14 cellular contexts compared by ENCODE assay signal in the genomic region with DNA sequence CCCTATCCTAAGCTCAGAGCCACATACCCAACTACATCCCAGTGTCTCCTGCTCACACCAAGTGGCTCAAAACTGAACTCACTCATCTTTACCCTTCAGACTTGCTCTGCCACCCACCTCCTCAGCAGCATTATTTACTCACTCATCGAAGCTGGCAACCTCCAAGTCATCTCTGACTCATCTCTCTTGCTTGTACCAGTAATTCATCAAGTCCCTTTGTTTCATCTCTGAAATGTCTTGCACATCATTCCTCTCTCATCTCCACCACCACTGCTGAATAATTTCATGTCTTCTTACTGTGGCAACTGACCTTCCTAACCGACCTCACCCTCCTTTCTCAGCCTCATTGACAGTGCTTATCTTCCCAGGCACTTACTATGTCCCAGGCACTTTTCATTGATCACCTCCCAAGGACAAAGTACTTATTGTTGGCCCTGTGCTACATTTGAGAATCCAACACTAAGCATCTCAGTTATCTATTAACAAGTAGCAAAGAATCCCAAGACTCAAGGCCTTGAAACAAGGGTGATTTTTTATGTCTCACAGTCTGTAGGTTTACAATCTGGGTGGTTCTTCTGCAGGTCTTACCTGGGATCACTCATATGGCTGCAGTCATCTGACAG.
DNase-seq lines count a peak whose midpoint lies in the region; ATAC-seq and TF ChIP-seq lines count a peak whose summit lies in the region.
"Had no signal": no experiment of that assay in that cellular context is flagged by ENCODE, and none has a peak within 500 bp of the region (broad histone marks: within the 10 kb centered on the region; RNA-seq: fewer than 3 reads in every experiment).

No MANE protein-coding gene starts in this region.

- peak overlapping the region; percentile 35 for H3K4me2 ChIP-seq in GM23248 (ENCODE audit: unreplicated experiment)

- H3K9me3 Mint-ChIP-seq in activated T-cell treated with anti-CD3 and anti-CD28 coated beads, Interleukin-2, amount 50 U/mL, for 72 hours: no peaks in the 10 kb centered on the region

- TF ChIP-seq CTCF in body of pancreas (IDR thresholded peaks at IDR 0.05): no peak
- TF ChIP-seq CTCF in right lobe of liver (IDR thresholded peaks at IDR 0.05): no peak

- H3K9ac ChIP-seq in GM23248: no peak overlapping the region

- no peaks in the 10 kb centered on the region for H3K9me3 ChIP-seq in GM23248 (ENCODE audit: low read depth)
- H3K9me3 ChIP-seq in body of pancreas: no peaks in the 10 kb centered on the region
- no peaks in the 10 kb centered on the region for H3K9me3 ChIP-seq in right lobe of liver
- H3K9me3 ChIP-seq: tibial artery had no signal

- H3K36me3 ChIP-seq in GM23248 (ENCODE audit: low read depth) (no peaks in the 10 kb centered on the region), body of pancreas (replicated peaks in 1 of 2; ENCODE audit: insufficient read depth in 1 of 2, low read depth in 2 of 2) (no peaks in the 10 kb centered on the region), right lobe of liver (no peaks in the 10 kb centered on the region)
- H3K36me3 ChIP-seq: tibial artery had no signal

- in situ Hi-C loops in GM23248 (cut with MboI): no loop called here

- H3K79me2 ChIP-seq in GM23248 (ENCODE audit: insufficient read depth): no peaks in the 10 kb centered on the region

- H3K4me1 ChIP-seq in GM23248 (ENCODE audit: insufficient read depth) (peaks cover 36% of the 10 kb centered on the region), body of pancreas (no peaks in the 10 kb centered on the region), right lobe of liver (no peaks in the 10 kb centered on the region)

- H3K27ac Mint-ChIP-seq in activated T-cell treated with anti-CD3 and anti-CD28 coated beads, Interleukin-2, amount 50 U/mL, for 72 hours: no peak overlapping the region

- no peak overlapping the region for H2AFZ ChIP-seq in GM23248

- peak; percentile 51 to 57 for ATAC-seq in activated CD4-positive, CD25-positive, alpha-beta regulatory T cell treated with anti-CD3 and anti-CD28 coated beads, Interleukin-2, amount 50 U/mL, for 24 hours
- peak; percentile 94 to 95 for ATAC-seq in activated T-cell treated with anti-CD3 and anti-CD28 coated beads, Interleukin-2, amount 50 U/mL, for 72 hours (replicated peaks in 1 of 2)
- ATAC-seq in body of pancreas (no peak), right lobe of liver (no peak)
- ATAC-seq: K562 had no signal

- H3K4me3 ChIP-seq in GM23248 (no peak overlapping the region), body of pancreas (no peak overlapping the region), right lobe of liver (no peak overlapping the region)
- H3K4me3 ChIP-seq: K562, lung, tibial artery had no signal

- TF ChIP-seq POLR2A in body of pancreas (IDR thresholded peaks at IDR 0.05) (no peak), right lobe of liver (IDR thresholded peaks at IDR 0.05) (no peak)

- WGBS in GM23248 (ENCODE audit: low coverage in 1 of 2, low lambda C conversion rate in 2 of 2, missing lambda C conversion rate in 2 of 2), 2 experiments: 0 to 2% methylated on average over 2 of the region's 2 CpGs
- 10 to 17% methylated on average over 2 of the region's 2 CpGs for WGBS in body of pancreas, 2 donors
- WGBS in right lobe of liver (ENCODE audit: insufficient coverage, low coverage, low lambda C conversion rate, missing lambda C conversion rate): 12% methylated on average over 2 of the region's 2 CpGs

- peaks cover 18% of the 10 kb centered on the region for H3K4me1 Mint-ChIP-seq in activated T-cell treated with anti-CD3 and anti-CD28 coated beads, Interleukin-2, amount 50 U/mL, for 72 hours (ENCODE audit: low read depth)

- peaks cover 44% of the 10 kb centered on the region for H3F3A ChIP-seq in GM23248 (ENCODE audit: insufficient read depth)

- intact Hi-C loops in body of pancreas (cut with DNase I): no loop called here
- intact Hi-C loops in right lobe of liver (cut with DNase I): no loop called here

- peak overlapping the region; percentile 56 for H3K27ac ChIP-seq in GM23248
- H3K27ac ChIP-seq in body of pancreas: no peak overlapping the region
- no peak overlapping the region for H3K27ac ChIP-seq in right lobe of liver
- H3K27ac ChIP-seq: tibial artery had no signal

- H4K20me1 ChIP-seq in GM23248 (ENCODE audit: insufficient read depth): no peaks in the 10 kb centered on the region

- DNase-seq in activated CD4-positive, CD25-positive, alpha-beta regulatory T cell (lab: John Stamatoyannopoulos, UW): no peak
- peak; percentile 89 for DNase-seq in GM23248
- DNase-seq in activated T-cell treated with anti-CD3 and anti-CD28 coated beads, Interleukin-2, amount 50 U/mL, for 72 hours: peak; percentile 59 to 75
- DNase-seq in kidney glomerular epithelial cell (lab: John Stamatoyannopoulos, UW): peak; percentile 85
- no peak for DNase-seq in body of pancreas
- no peak for DNase-seq in inferior parietal cortex (ENCODE audit: extremely low spot score)
- DNase-seq in right lobe of liver: no peak
- DNase-seq: 8988T, COR-L47, NCI-H187, tibial artery had no signal

- H3K27me3 ChIP-seq in GM23248 (replicated peaks; ENCODE audit: insufficient read depth) (no peaks in the 10 kb centered on the region), body of pancreas (no peaks in the 10 kb centered on the region), right lobe of liver (no peaks in the 10 kb centered on the region)
- H3K27me3 ChIP-seq: tibial artery had no signal

- no peaks in the 10 kb centered on the region for H3K36me3 Mint-ChIP-seq in activated T-cell treated with anti-CD3 and anti-CD28 coated beads, Interleukin-2, amount 50 U/mL, for 72 hours (ENCODE audit: insufficient read depth in 2 of 2)

- peaks cover 30% of the 10 kb centered on the region for H3K27me3 Mint-ChIP-seq in activated T-cell treated with anti-CD3 and anti-CD28 coated beads, Interleukin-2, amount 50 U/mL, for 72 hours (ENCODE audit: low read depth)

- peak overlapping the region; percentile 20 to 66 for H3K4me3 Mint-ChIP-seq in activated T-cell treated with anti-CD3 and anti-CD28 coated beads, Interleukin-2, amount 50 U/mL, for 72 hours

- H3K9me2 ChIP-seq in GM23248 (ENCODE audit: insufficient read depth): no peaks in the 10 kb centered on the region

Comparison
In these comparisons a context has a peak if more than half of its experiments do, and no peak if none do; other contexts are left out.
1. ATAC-seq: peak in activated CD4-positive, CD25-positive, alpha-beta regulatory T cell treated with anti-CD3 and anti-CD28 coated beads, Interleukin-2, amount 50 U/mL, for 24 hours (2 of 2) and activated T-cell treated with anti-CD3 and anti-CD28 coated beads, Interleukin-2, amount 50 U/mL, for 72 hours (2 of 2); none in body of pancreas (single experiment) and right lobe of liver (0 of 4).
2. DNase-seq: peak in GM23248 (single experiment), activated T-cell treated with anti-CD3 and anti-CD28 coated beads, Interleukin-2, amount 50 U/mL, for 72 hours (2 of 2) and kidney glomerular epithelial cell (single experiment); none in activated CD4-positive, CD25-positive, alpha-beta regulatory T cell (0 of 4), body of pancreas (0 of 4), inferior parietal cortex (single experiment) and right lobe of liver (0 of 3).